11 cellular contexts compared by ENCODE assay signal in genomic region chr9:127398715-127399400, GRCh38. TPM values are rescaled to one million over a fixed set of nuclear protein-coding genes. Genes with fewer than 3 reads are reported as not detected.
A peak's percentile ranks its signal among the peaks of the same experiment; 100 is the strongest.
DNase-seq lines count a peak whose midpoint lies in the region; ATAC-seq and TF ChIP-seq lines count a peak whose summit lies in the region.
"Had no signal": no experiment of that assay in that cellular context is flagged by ENCODE, and none has a peak within 500 bp of the region (broad histone marks: within the 10 kb centered on the region; RNA-seq: fewer than 3 reads in every experiment).

No MANE protein-coding gene starts in this region.

- H3K9me2 ChIP-seq in hepatocyte (replicated peaks; ENCODE audit: insufficient read depth): no peaks in the 10 kb centered on the region

- no peak for TF ChIP-seq EP300 in sigmoid colon (IDR thresholded peaks at IDR 0.05)
- TF ChIP-seq EP300 in gastroesophageal sphincter (IDR thresholded peaks at IDR 0.05): no peak

- H3K4me3 ChIP-seq in hepatocyte (peak overlapping the region; percentile 80), sigmoid colon (peak overlapping the region; percentile 84 to 97 (median 96)), gastroesophageal sphincter (peak overlapping the region in 1 of 2 donors; percentile 97)

- peak overlapping the region; percentile 90 for H3K4me2 ChIP-seq in hepatocyte

- no peak for ATAC-seq in HG02870 (IDR thresholded peaks at IDR 0.05; ENCODE audit: unreplicated experiment)
- no peak for ATAC-seq in gastroesophageal sphincter
- ATAC-seq in GM18511 (IDR thresholded peaks at IDR 0.05; ENCODE audit: unreplicated experiment): no peak

- H3K36me3 ChIP-seq in hepatocyte (replicated peaks; ENCODE audit: insufficient read depth, low read depth) (no peaks in the 10 kb centered on the region), sigmoid colon (peaks cover 0 to 42% (median 13%) of the 10 kb centered on the region in 4 donors), gastroesophageal sphincter (peaks cover 0 to 42% of the 10 kb centered on the region in 2 donors)

- TF ChIP-seq POLR2A in sigmoid colon (IDR thresholded peaks at IDR 0.05): no peak
- no peak for TF ChIP-seq POLR2A in gastroesophageal sphincter (IDR thresholded peaks at IDR 0.05)

- intact Hi-C loops in sigmoid colon (cut with DNase I): loop anchor here (5.0 kb wide), 1 partner anchor 152 kb away; no protein-coding TSS in a partner anchor

- peak overlapping the region; percentile 90 for H3K27ac ChIP-seq in VCaP
- H3K27ac ChIP-seq in hepatocyte: peak overlapping the region; percentile 97
- peak overlapping the region in 3 of 4 donors; percentile 92 to 98 (median 97) for H3K27ac ChIP-seq in sigmoid colon
- H3K27ac ChIP-seq in gastroesophageal sphincter: no peak overlapping the region
- H3K27ac ChIP-seq: 22Rv1 had no signal

- DNase-seq in NCI-H82 (lab: John Stamatoyannopoulos, UW) (peak; percentile 38), NCI-H82 treated with DMSO at 0.1 percent for 48 hours (lab: John Stamatoyannopoulos, UW; ENCODE audit: unreplicated experiment) (no peak), hepatocyte (ENCODE audit: low spot score) (no peak), sigmoid colon (peak; percentile 54)
- DNase-seq: GF-D8, NCI-H226 had no signal

- no peak for TF ChIP-seq CTCF in VCaP (conservative IDR thresholded peaks at IDR 0.05)
- no peak for TF ChIP-seq CTCF in hepatocyte (IDR thresholded peaks at IDR 0.05; ENCODE audit: poor library complexity)
- TF ChIP-seq CTCF in sigmoid colon (IDR thresholded peaks at IDR 0.05): no peak
- no peak for TF ChIP-seq CTCF in gastroesophageal sphincter (IDR thresholded peaks at IDR 0.05)

- peaks cover 22% of the 10 kb centered on the region for H4K20me1 ChIP-seq in hepatocyte (ENCODE audit: insufficient read depth, poor library complexity, severe bottlenecking)

- H3K27me3 ChIP-seq in hepatocyte (no peaks in the 10 kb centered on the region), sigmoid colon (no peaks in the 10 kb centered on the region), gastroesophageal sphincter (no peaks in the 10 kb centered on the region)

- H3K4me1 ChIP-seq in hepatocyte (ENCODE audit: insufficient read depth): peaks cover 14% of the 10 kb centered on the region
- peaks cover 0 to 59% (median 39%) of the 10 kb centered on the region in 4 donors for H3K4me1 ChIP-seq in sigmoid colon
- peaks cover 0 to 29% (median 9%) of the 10 kb centered on the region in 3 donors for H3K4me1 ChIP-seq in gastroesophageal sphincter

- H3K79me2 ChIP-seq in hepatocyte: peaks cover 43% of the 10 kb centered on the region

- H2AFZ ChIP-seq in hepatocyte: no peak overlapping the region

- 86% methylated on average over 13 of the region's 13 CpGs for WGBS in hepatocyte (ENCODE audit: low lambda C conversion rate, missing lambda C conversion rate)
- 80 to 85% methylated on average over 13 of the region's 13 CpGs for WGBS in sigmoid colon, 2 donors
- 20 to 100% methylated on average over 1 of the region's 13 CpGs for WGBS in gastroesophageal sphincter (ENCODE audit: low coverage in 1 of 2), 2 donors

- H3K9me3 ChIP-seq in hepatocyte (ENCODE audit: low read depth): no peaks in the 10 kb centered on the region
- no peaks in the 10 kb centered on the region for H3K9me3 ChIP-seq in sigmoid colon
- no peaks in the 10 kb centered on the region for H3K9me3 ChIP-seq in gastroesophageal sphincter

RNA-seq across cellular contexts. Expression of gene SLC2A8, which starts 1.9 kb away (rescaled TPM):
- 91.7 and 99.7 TPM in 2 replicates for total RNA-seq in hepatocyte
- 138 and 145 TPM in 2 replicates for polyA plus RNA-seq in hepatocyte
- total RNA-seq in sigmoid colon: 10 to 100 TPM; 45.1 to 68.7 (median 64.4) TPM
- 10 to 100 TPM in 2 of 3 donors, 1 to 10 TPM in 1; 7.2 to 19.3 (median 11.8) TPM for polyA plus RNA-seq in sigmoid colon
- 10 to 100 TPM; 23.7 to 40.2 (median 29.8) TPM for total RNA-seq in gastroesophageal sphincter

RNA-seq across cellular contexts. Expression of gene ZNF79, which starts 25.3 kb away (rescaled TPM):
- total RNA-seq in hepatocyte (8.3 and 9.0 TPM in 2 replicates), sigmoid colon (10 to 100 TPM; 10.9 to 14.6 (median 13.9) TPM), gastroesophageal sphincter (10 to 100 TPM in 3 of 4 donors, 1 to 10 TPM in 1; 5.3 to 16.3 (median 12.7) TPM)
- polyA plus RNA-seq in hepatocyte (3.8 and 6.0 TPM in 2 replicates), sigmoid colon (1 to 10 TPM in 2 of 3 donors, under 1 TPM in 1; 0.60 to 3.5 (median 2.3) TPM)

RNA-seq across cellular contexts. Expression of gene RPL12, which starts 52.3 kb away (rescaled TPM):
- total RNA-seq in hepatocyte (1,720 and 2,202 TPM in 2 replicates), sigmoid colon (1,000 to 10,000 TPM; 2,502 to 5,061 (median 3,494) TPM), gastroesophageal sphincter (1,000 to 10,000 TPM in 3 of 4 donors, 100 to 1,000 TPM in 1; 879 to 2,906 (median 1,722) TPM)
- polyA plus RNA-seq in hepatocyte (392 and 417 TPM in 2 replicates), sigmoid colon (1,000 to 10,000 TPM; 2,492 to 4,552 (median 2,965) TPM)

RNA-seq across cellular contexts. Expression of gene LRSAM1, which starts 52.5 kb away (rescaled TPM):
- total RNA-seq in hepatocyte: 6.8 and 10.7 TPM in 2 replicates
- polyA plus RNA-seq in hepatocyte: 19.4 and 22.1 TPM in 2 replicates
- 10 to 100 TPM; 17.9 to 54.0 (median 30.2) TPM for total RNA-seq in sigmoid colon
- polyA plus RNA-seq in sigmoid colon: 10 to 100 TPM in 1 of 3 donors, 1 to 10 TPM in 2; 6.9 to 17.4 (median 7.2) TPM
- total RNA-seq in gastroesophageal sphincter: 10 to 100 TPM; 15.5 to 26.5 (median 20.2) TPM

Comparison
In these comparisons a context has a peak if more than half of its experiments do, and no peak if none do; other contexts are left out.
1. DNase-seq: peak in NCI-H82 (single experiment) and sigmoid colon (single experiment); none in NCI-H82 treated with DMSO at 0.1 percent for 48 hours (single experiment) and hepatocyte (single experiment).
2. H3K27ac ChIP-seq: peak in VCaP (single experiment), hepatocyte (single experiment) and sigmoid colon (3 of 4); none in gastroesophageal sphincter (0 of 4).